In the genomic region with DNA sequence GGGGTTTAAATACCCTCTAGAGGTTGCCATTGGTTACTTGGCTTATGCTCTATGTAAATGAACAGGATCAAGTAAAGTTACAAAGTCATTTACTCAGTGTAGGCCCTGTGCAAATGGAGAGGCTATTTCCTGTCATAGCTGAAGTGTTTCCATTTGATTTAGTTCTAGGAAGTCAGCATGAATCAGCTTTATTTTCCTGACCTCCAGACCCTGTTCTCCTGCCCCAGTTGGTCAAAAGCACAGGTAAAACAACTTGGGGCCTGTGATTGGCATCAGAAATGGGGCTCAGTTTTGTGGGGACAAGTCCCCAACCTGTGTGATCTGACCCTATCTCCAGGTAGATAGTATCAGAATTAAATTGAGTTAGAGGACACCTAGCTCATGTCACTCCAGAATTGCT, we compare ENCODE assay signal across 22 cellular contexts.
DNase-seq lines count a peak whose midpoint lies in the region; ATAC-seq and TF ChIP-seq lines count a peak whose summit lies in the region.
"Had no signal": no experiment of that assay in that cellular context is flagged by ENCODE, and none has a peak within 500 bp of the region (broad histone marks: within the 10 kb centered on the region; RNA-seq: fewer than 3 reads in every experiment).

No MANE protein-coding gene starts in this region.

- H3K9me3 ChIP-seq in stomach (no peaks in the 10 kb centered on the region), left lung (no peaks in the 10 kb centered on the region)
- H3K9me3 ChIP-seq: HAP-1, Peyer's patch, SJSA1 had no signal

- no peaks in the 10 kb centered on the region for H3K4me1 ChIP-seq in stomach
- no peaks in the 10 kb centered on the region for H3K4me1 ChIP-seq in left lung
- H3K4me1 ChIP-seq: HAP-1, Peyer's patch, SJSA1 had no signal

- ATAC-seq in left lung, result no peak
- ATAC-seq: CD8-positive, alpha-beta T cell; GM23338; HepG2 had no signal

- no peaks in the 10 kb centered on the region for H3K9me3 Mint-ChIP-seq in osteocyte (ENCODE audit: unreplicated experiment)
- H3K9me3 Mint-ChIP-seq: CD8-positive, alpha-beta T cell; GM23338 had no signal

- DNase-seq in ACHN (peak; percentile 30), DMS153 treated with DMSO at 0.1 percent for 48 hours (lab: John Stamatoyannopoulos, UW; ENCODE audit: unreplicated experiment) (peak; percentile 46), M059J (ENCODE audit: low read depth) (peak; percentile 34), osteocyte (ENCODE audit: extremely low spot score, unreplicated experiment) (peak; percentile 34), stomach (no peak), NCI-H774 (lab: John Stamatoyannopoulos, UW) (no peak), left lung (no peak)
- DNase-seq: AML-193; C1 segment of cervical spinal cord; Calu3; CD8-positive, alpha-beta T cell; DND-41; KG1; NCI-H1092 treated with DMSO at 0.1 percent for 48 hours; NCI-H1436 treated with DMSO at 0.1 percent for 48 hours; NCI-H2029; NCI-H2171 treated with DMSO at 0.1 percent for 48 hours; Peyer's patch had no signal

- no peak overlapping the region for H3K27ac Mint-ChIP-seq in osteocyte (ENCODE audit: unreplicated experiment)
- H3K27ac Mint-ChIP-seq: CD8-positive, alpha-beta T cell; GM23338 had no signal

- no peaks in the 10 kb centered on the region for H3K27me3 ChIP-seq in stomach
- H3K27me3 ChIP-seq in left lung, result no peaks in the 10 kb centered on the region
- H3K27me3 ChIP-seq: Peyer's patch, SJSA1 had no signal

- H3K4me3 Mint-ChIP-seq in osteocyte (ENCODE audit: unreplicated experiment), result no peak overlapping the region
- H3K4me3 Mint-ChIP-seq: CD8-positive, alpha-beta T cell; GM23338 had no signal

- no peaks in the 10 kb centered on the region for H3K36me3 ChIP-seq in stomach
- no peaks in the 10 kb centered on the region for H3K36me3 ChIP-seq in left lung
- H3K36me3 ChIP-seq: HAP-1, Peyer's patch, SJSA1 had no signal

- no peaks in the 10 kb centered on the region for H3K27me3 Mint-ChIP-seq in osteocyte (ENCODE audit: unreplicated experiment)

- intact Hi-C loops in stomach (cut with DNase I; ENCODE audit: low total_unique reads) (no loop called here), left lung (cut with DNase I) (no loop called here)

- TF ChIP-seq EP300 in stomach (IDR thresholded peaks at IDR 0.05), result no peak

- TF ChIP-seq POLR2A in stomach (IDR thresholded peaks at IDR 0.05), result no peak

- peaks cover 18% of the 10 kb centered on the region for H3K4me1 Mint-ChIP-seq in osteocyte (ENCODE audit: unreplicated experiment)
- H3K4me1 Mint-ChIP-seq: GM23338 had no signal

- H3K4me3 ChIP-seq in stomach (no peak overlapping the region), left lung (no peak overlapping the region)
- H3K4me3 ChIP-seq: GM23338, HAP-1, Peyer's patch, SJSA1 had no signal

- H3K27ac ChIP-seq in stomach (no peak overlapping the region), left lung (no peak overlapping the region)
- H3K27ac ChIP-seq: Peyer's patch, SJSA1 had no signal

- H3K36me3 Mint-ChIP-seq in osteocyte (ENCODE audit: unreplicated experiment), result no peaks in the 10 kb centered on the region
- H3K36me3 Mint-ChIP-seq: CD8-positive, alpha-beta T cell had no signal

- in situ Hi-C loops in ACHN (cut with HindIII; ENCODE audit: low pct_ligation_motif_present, low pct_unique_long_range_greater_than_20kb, low sequenced_read_pairs), result no loop called here

- TF ChIP-seq CTCF in osteocyte (IDR thresholded peaks at IDR 0.05), result no peak
- TF ChIP-seq CTCF in stomach (IDR thresholded peaks at IDR 0.05), result no peak
- no peak for TF ChIP-seq CTCF in left lung (IDR thresholded peaks at IDR 0.05)

Comparison
In these comparisons a context has a peak if more than half of its experiments do, and no peak if none do; other contexts are left out.
1. DNase-seq: peak in ACHN (single experiment), DMS153 treated with DMSO at 0.1 percent for 48 hours (single experiment), M059J (single experiment) and osteocyte (single experiment); none in stomach (single experiment), NCI-H774 (single experiment) and left lung (0 of 2).